Comparison of ENCODE assay signal across 8 cellular contexts in the genomic region with DNA sequence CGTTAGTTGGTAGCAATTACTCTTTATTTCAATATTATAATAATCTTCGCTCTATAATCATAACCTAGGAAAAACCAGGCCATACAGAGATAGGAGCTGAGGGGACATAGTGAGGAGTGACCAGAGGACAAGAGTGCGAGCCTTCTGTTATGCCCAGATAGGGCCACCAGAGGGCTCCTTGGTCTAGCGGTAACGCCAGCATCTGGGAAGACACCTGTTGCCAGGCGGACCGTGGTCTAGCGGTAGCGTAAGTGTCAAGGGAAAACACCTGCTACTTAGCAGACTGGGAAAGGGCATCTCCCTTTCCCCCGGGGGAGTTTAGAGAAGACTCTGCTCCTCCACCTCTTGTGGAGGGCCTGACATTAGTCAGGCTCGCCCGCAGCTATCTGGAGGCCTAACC.
DNase-seq lines count a peak whose midpoint lies in the region; ATAC-seq, FAIRE-seq and TF ChIP-seq lines count a peak whose summit lies in the region.
"Not testable (repeated sequence)": the region's sequence is repeated elsewhere in the genome, so short reads cannot be mapped to it uniquely, and the experiment has no call there.

No MANE protein-coding gene starts in this region.

- intact Hi-C loops in OCI-LY7 (cut with micrococcal nuclease; ENCODE audit: unreplicated experiment); adrenal gland (cut with DNase I); kidney (cut with DNase I); posterior vena cava (cut with DNase I): not testable (repeated sequence)

- WGBS in A549 (ENCODE audit: missing lambda C conversion rate): 14% methylated on average over 12 of the region's 12 CpGs
- 50 to 70% (median 56%) methylated on average over 12 of the region's 12 CpGs for WGBS in adrenal gland, 4 donors

- TF ChIP-seq RAD21 in A549 (conservative IDR thresholded peaks at IDR 0.05 in 1 of 2, IDR thresholded peaks at IDR 0.05 in 1 of 2): peak; percentile 20 to 39; a peak in 2 of 5 replicates

- not testable (repeated sequence) for TF ChIP-seq EP300 in A549 (IDR thresholded peaks at IDR 0.05)

- H2AFZ ChIP-seq in OCI-LY7 (ENCODE audit: low read length): not testable (repeated sequence)

- not testable (repeated sequence) for H3K9ac ChIP-seq in kidney (ENCODE audit: low read length in 2 of 2)

- TF ChIP-seq POLR2A in A549 (IDR thresholded peaks at IDR 0.05; ENCODE audit: low read length); adrenal gland (IDR thresholded peaks at IDR 0.05): not testable (repeated sequence)

- not testable (repeated sequence) for H3K4me1 ChIP-seq in A549; OCI-LY7 (ENCODE audit: insufficient read depth, low read length, poor library complexity, severe bottlenecking); adrenal gland (replicated peaks in 1 of 2); kidney (ENCODE audit: control insufficient read depth in 1 of 2, insufficient read depth in 1 of 2, low read depth in 1 of 2, low read length in 2 of 2)

- H4K20me1 ChIP-seq in OCI-LY7 (ENCODE audit: insufficient read depth, low read length): not testable (repeated sequence)

- not testable (repeated sequence) for H3K36me3 ChIP-seq in OCI-LY7 (ENCODE audit: insufficient read depth, low read length); adrenal gland (replicated peaks in 1 of 2); kidney (ENCODE audit: control insufficient read depth in 1 of 2, insufficient read depth in 2 of 2, low read length in 2 of 2)

- not testable (repeated sequence) for H3K79me2 ChIP-seq in OCI-LY7 (ENCODE audit: insufficient read depth, low read depth, low read length)

- DNase-seq in A549 (ENCODE audit: low read depth in 1 of 2, low spot score in 1 of 2) (peak in 1 of 2 experiments; percentile 12), NCI-H1105 (lab: John Stamatoyannopoulos, UW) (peak; percentile 12), adrenal gland (peak; percentile 25 to 64 (median 43)), posterior vena cava (ENCODE audit: low spot score) (peak; percentile 67)
- DNase-seq in OCI-LY7 (ENCODE audit: low spot score); epithelial cell of proximal tubule (ENCODE audit: low read depth); kidney: not testable (repeated sequence)

- TF ChIP-seq CTCF in A549 (IDR thresholded peaks at IDR 0.05): peak; percentile 12; the same call in 1 of the 3 replicates
- TF ChIP-seq CTCF in GM12873 (IDR thresholded peaks at IDR 0.05; ENCODE audit: insufficient read depth, low read depth, low read length, missing control alignments): peak; percentile 17
- 0 out of 2 replicates have a peak, but pooled peaks have one; percentile 24 for TF ChIP-seq CTCF in OCI-LY7 (conservative IDR thresholded peaks at IDR 0.05; ENCODE audit: low read length)
- peak in 3 of 6 experiments; percentile 22 to 38 (median 30) for TF ChIP-seq CTCF in adrenal gland (IDR thresholded peaks at IDR 0.05)
- TF ChIP-seq CTCF in epithelial cell of proximal tubule (conservative IDR thresholded peaks at IDR 0.05; ENCODE audit: low read depth, low read length): peak; percentile 33
- TF ChIP-seq CTCF in kidney (IDR thresholded peaks at IDR 0.05; ENCODE audit: borderline replicate concordance, extremely low read depth, insufficient read depth): peak; percentile 16

- not testable (repeated sequence) for H3K27ac ChIP-seq in A549; OCI-LY7 (ENCODE audit: low read depth, low read length, poor library complexity, severe bottlenecking); adrenal gland; kidney (ENCODE audit: low read depth in 2 of 2, low read length in 2 of 2)

- not testable (repeated sequence) for ATAC-seq in A549

- not testable (repeated sequence) for H3K9me2 ChIP-seq in OCI-LY7 (ENCODE audit: insufficient read depth, low read length)

- FAIRE-seq in A549 (lab: Jason Lieb, UNC); kidney (lab: Jason Lieb, UNC): not testable (repeated sequence)

- H3K27me3 ChIP-seq in adrenal gland: not testable (repeated sequence)

- H3K4me3 ChIP-seq in A549; OCI-LY7 (ENCODE audit: low read depth, low read length, poor library complexity, severe bottlenecking); adrenal gland; epithelial cell of proximal tubule (ENCODE audit: low read depth, low read length); kidney (ENCODE audit: low read length in 2 of 2): not testable (repeated sequence)

- H3K4me2 ChIP-seq in A549; OCI-LY7 (ENCODE audit: low read length): not testable (repeated sequence)

- BruUV-seq in OCI-LY7 (replicated peaks; lab: Mats Ljungman, UMichigan): not testable (repeated sequence)

- POLR2A ChIA-PET in A549 (lab: Yijun Ruan, JAX); OCI-LY7 (lab: Charles Lee): not testable (repeated sequence)

- H3K9me3 ChIP-seq in A549; OCI-LY7 (ENCODE audit: low read length); adrenal gland (replicated peaks in 1 of 3); kidney (ENCODE audit: control insufficient read depth in 1 of 2, low read length in 2 of 2): not testable (repeated sequence)

- CTCF ChIA-PET in A549 (lab: Yijun Ruan, JAX): interaction anchor here (0.8 to 1.7 kb wide), 2 partner anchors 10 to 11 kb away, joined by 3 read pairs; no protein-coding TSS in a partner anchor
- CTCF ChIA-PET in OCI-LY7 (lab: Charles Lee; ENCODE audit: unreplicated experiment): not testable (repeated sequence)
